In the genomic region with DNA sequence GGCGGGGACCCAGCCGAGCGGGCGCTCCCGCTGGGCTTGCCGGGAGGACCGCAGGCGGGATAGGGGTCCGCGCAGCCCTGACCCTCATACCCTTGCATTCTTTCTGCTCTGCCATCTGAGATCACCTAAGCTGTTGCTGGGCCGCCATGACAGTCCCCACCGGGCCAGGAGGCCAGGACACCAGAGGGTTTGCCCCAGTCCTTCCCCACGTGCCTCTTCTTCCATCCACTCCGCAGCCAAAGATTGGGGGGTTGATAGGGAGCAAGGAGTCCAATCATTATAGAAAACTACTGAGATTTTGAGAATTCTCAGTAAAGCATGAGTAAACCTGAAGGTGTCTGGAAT, we compare ENCODE assay signal across 9 cellular contexts. TPM values are rescaled to one million over a fixed set of nuclear protein-coding genes. Genes with fewer than 3 reads are reported as not detected.
DNase-seq lines count a peak whose midpoint lies in the region; ATAC-seq and TF ChIP-seq lines count a peak whose summit lies in the region.
"Had no signal": no experiment of that assay in that cellular context is flagged by ENCODE, and none has a peak within 500 bp of the region (broad histone marks: within the 10 kb centered on the region; RNA-seq: fewer than 3 reads in every experiment).

No MANE protein-coding gene starts in this region.

- POLR2A ChIA-PET in CD4-positive, alpha-beta memory T cell (lab: Charles Lee; ENCODE audit: partially characterized antibody), result no interaction called here

- no peak overlapping the region for H3K14ac ChIP-seq in neuronal stem cell (ENCODE audit: low read length)

- TF ChIP-seq CTCF in LNCaP clone FGC (IDR thresholded peaks at IDR 0.05; ENCODE audit: control insufficient read depth, extremely low read depth, insufficient read depth) (no peak), epithelial cell of proximal tubule (conservative IDR thresholded peaks at IDR 0.05; ENCODE audit: low read depth, low read length) (no peak)

- no peak overlapping the region for H2BK5ac ChIP-seq in neuronal stem cell (ENCODE audit: low read length)

- H3K18ac ChIP-seq in neuronal stem cell (ENCODE audit: low read length), result peak overlapping the region; percentile 93

- no CpG with 5 or more reads among the region's 14 CpGs for WGBS in neuronal stem cell (ENCODE audit: extremely low coverage in 2 of 2, insufficient read length in 2 of 2, insufficient replicate concordance in 1 of 2), 2 donors

- H3K27ac ChIP-seq in CD4-positive, alpha-beta memory T cell (ENCODE audit: low read depth, low read length), result no peak overlapping the region
- H3K27ac ChIP-seq in neuronal stem cell (replicated peaks; ENCODE audit: low read length), result no peak overlapping the region

- no peak overlapping the region for H4K91ac ChIP-seq in neuronal stem cell (ENCODE audit: low read depth, low read length, poor library complexity)

- no peak overlapping the region for H2BK120ac ChIP-seq in neuronal stem cell (ENCODE audit: low read depth, low read length)

- H3K27me3 Mint-ChIP-seq in CD4-positive, alpha-beta memory T cell, result peaks cover 6 to 12% of the 10 kb centered on the region in 2 donors

- DNase-seq in CD4-positive, alpha-beta memory T cell, result no peak
- DNase-seq in LNCaP clone FGC (ENCODE audit: low read depth) (no peak), epithelial cell of proximal tubule (ENCODE audit: low read depth) (no peak), neuronal stem cell (ENCODE audit: low spot score) (no peak), DMS153 (lab: John Stamatoyannopoulos, UW) (no peak)
- DNase-seq in activated CD4-positive, alpha-beta T cell treated with anti-CD3 and anti-CD28 coated beads for 4 hours, result no peak

- H3K4me3 Mint-ChIP-seq in CD4-positive, alpha-beta memory T cell, result peak overlapping the region in 6 of 8 donors; percentile 15 to 74 (median 61)
- H3K4me3 Mint-ChIP-seq: T-helper 1 cell treated with Interleukin-12 subunit alpha and Interleukin-12 subunit beta and Interleukin-4 antibody, amounts not matched to agents 30 μg/mL and 1 μg/mL, for 36 hours had no signal

- H2AK5ac ChIP-seq in neuronal stem cell (ENCODE audit: low read depth, low read length), result no peak overlapping the region

- peaks cover 0 to 3% (median 2%) of the 10 kb centered on the region in 4 donors for H3K4me1 Mint-ChIP-seq in CD4-positive, alpha-beta memory T cell

- peak overlapping the region; percentile 98 for H2AFZ ChIP-seq in neuronal stem cell (ENCODE audit: low read length)

- peak overlapping the region; percentile 81 for H3K4me2 ChIP-seq in neuronal stem cell (ENCODE audit: insufficient read depth, low read length, poor library complexity, severe bottlenecking)

- peak overlapping the region; percentile 31 for H3K4ac ChIP-seq in neuronal stem cell (ENCODE audit: low read length)

- CTCF ChIA-PET in CD4-positive, alpha-beta memory T cell (lab: Charles Lee; ENCODE audit: partially characterized antibody), result no interaction called here

- H3K4me3 ChIP-seq in CD4-positive, alpha-beta memory T cell (ENCODE audit: low read length in 2 of 2), result no peak overlapping the region
- H3K4me3 ChIP-seq in LNCaP clone FGC (ENCODE audit: low read depth, low read length) (peak overlapping the region; percentile 44), epithelial cell of proximal tubule (ENCODE audit: low read depth, low read length) (peak overlapping the region; percentile 78), neuronal stem cell (ENCODE audit: low read length in 2 of 2) (peak overlapping the region; percentile 66 to 85)

- H3K27ac Mint-ChIP-seq in CD4-positive, alpha-beta memory T cell, result no peak overlapping the region
- H3K27ac Mint-ChIP-seq: T-helper 1 cell treated with Interleukin-12 subunit alpha and Interleukin-12 subunit beta and Interleukin-4 antibody, amounts not matched to agents 30 μg/mL and 1 μg/mL, for 36 hours had no signal

- peaks cover 0 to 12% (median 0%) of the 10 kb centered on the region in 8 donors for H3K9me3 Mint-ChIP-seq in CD4-positive, alpha-beta memory T cell
- H3K9me3 Mint-ChIP-seq: T-helper 1 cell treated with Interleukin-12 subunit alpha and Interleukin-12 subunit beta and Interleukin-4 antibody, amounts not matched to agents 30 μg/mL and 1 μg/mL, for 36 hours had no signal

- ATAC-seq in GM21825 (IDR thresholded peaks at IDR 0.05; ENCODE audit: unreplicated experiment) (no peak), GM18511 (IDR thresholded peaks at IDR 0.05; ENCODE audit: unreplicated experiment) (no peak)

- H3K9me3 ChIP-seq in CD4-positive, alpha-beta memory T cell (ENCODE audit: control insufficient read depth in 1 of 2, low read length in 2 of 2), result no peaks in the 10 kb centered on the region
- no peaks in the 10 kb centered on the region for H3K9me3 ChIP-seq in neuronal stem cell (replicated peaks in 1 of 2; ENCODE audit: control insufficient read depth in 2 of 2, insufficient read depth in 1 of 2, low read depth in 1 of 2, low read length in 2 of 2)

- peak overlapping the region; percentile 57 for H3K9ac ChIP-seq in neuronal stem cell (ENCODE audit: low read depth, low read length, poor library complexity)

- no peaks in the 10 kb centered on the region for H3K79me1 ChIP-seq in neuronal stem cell (ENCODE audit: low read depth, low read length)

- no peaks in the 10 kb centered on the region for H3K36me3 ChIP-seq in CD4-positive, alpha-beta memory T cell (ENCODE audit: insufficient read depth, low read length)
- no peaks in the 10 kb centered on the region for H3K36me3 ChIP-seq in neuronal stem cell (replicated peaks in 1 of 2; ENCODE audit: control insufficient read depth in 2 of 2, insufficient read depth in 2 of 2, low read length in 2 of 2)

- intact Hi-C loops in CD4-positive, alpha-beta memory T cell (cut with micrococcal nuclease), result no loop called here

- H2BK15ac ChIP-seq in neuronal stem cell (ENCODE audit: low read length), result peak overlapping the region; percentile 94

- H3K4me1 ChIP-seq in CD4-positive, alpha-beta memory T cell (ENCODE audit: insufficient read depth, low read length), result no peaks in the 10 kb centered on the region
- peaks cover 6 to 8% of the 10 kb centered on the region in 2 donors for H3K4me1 ChIP-seq in neuronal stem cell (ENCODE audit: control insufficient read depth in 2 of 2, insufficient read depth in 1 of 2, low read depth in 1 of 2, low read length in 2 of 2)

- no peaks in the 10 kb centered on the region for H3K36me3 Mint-ChIP-seq in CD4-positive, alpha-beta memory T cell

- H2BK12ac ChIP-seq in neuronal stem cell (ENCODE audit: low read length), result no peak overlapping the region

- no peaks in the 10 kb centered on the region for H3K27me3 ChIP-seq in CD4-positive, alpha-beta memory T cell (ENCODE audit: insufficient read depth, low read length)
- no peaks in the 10 kb centered on the region for H3K27me3 ChIP-seq in neuronal stem cell (ENCODE audit: control insufficient read depth in 3 of 3, insufficient read depth in 3 of 3, low read depth in 1 of 3, low read length in 3 of 3)

- no peak overlapping the region for H4K8ac ChIP-seq in neuronal stem cell (ENCODE audit: low read depth, low read length)

- H3K23ac ChIP-seq in neuronal stem cell (ENCODE audit: low read depth, low read length, poor library complexity), result no peak overlapping the region

RNA-seq across cellular contexts. Expression of a gene that starts 0.5 kb away (rescaled TPM):
- total RNA-seq in CD4-positive, alpha-beta memory T cell, result not detected
- polyA plus RNA-seq in CD4-positive, alpha-beta memory T cell, result not detected
- 22.3 and 24.1 TPM in 2 replicates for total RNA-seq in epithelial cell of proximal tubule
- polyA plus RNA-seq in neuronal stem cell (2013, experiment 1 of 2), result 11.8 TPM
- polyA plus RNA-seq in neuronal stem cell (2013, experiment 2 of 2), result 11.9 TPM

Comparison
In these comparisons a context has a peak if more than half of its experiments do, and no peak if none do; other contexts are left out.
1. H3K4me3 ChIP-seq: peak in LNCaP clone FGC (single experiment), epithelial cell of proximal tubule (single experiment) and neuronal stem cell (2 of 2); none in CD4-positive, alpha-beta memory T cell (0 of 2).
2. RNA of a gene that starts 0.5 kb away (total RNA-seq): 22.3 to 24.1 TPM in epithelial cell of proximal tubule; not detected in CD4-positive, alpha-beta memory T cell; every median in the first group is over 10 times any median in the second.